9 cellular contexts compared by ENCODE assay signal in genomic region chr1:16623773-16624719, GRCh38. TPM values are rescaled to one million over a fixed set of nuclear protein-coding genes. Genes with fewer than 3 reads are reported as not detected.
A peak's percentile ranks its signal among the peaks of the same experiment; 100 is the strongest.
DNase-seq lines count a peak whose midpoint lies in the region; ATAC-seq, FAIRE-seq and TF ChIP-seq lines count a peak whose summit lies in the region.
"Not testable (repeated sequence)": the region's sequence is repeated elsewhere in the genome, so short reads cannot be mapped to it uniquely, and the experiment has no call there.
"Had no signal": no experiment of that assay in that cellular context is flagged by ENCODE, and none has a peak within 500 bp of the region (broad histone marks: within the 10 kb centered on the region; RNA-seq: fewer than 3 reads in every experiment).

No MANE protein-coding gene starts in this region.

- not testable (repeated sequence) for BruUV-seq in K562 (replicated peaks; lab: Mats Ljungman, UMichigan)

- TF ChIP-seq RAD21 in K562 (CRISPR knock-in tag; conservative IDR thresholded peaks at IDR 0.05 in 1 of 2, IDR thresholded peaks at IDR 0.05 in 1 of 2) = not testable (repeated sequence)

- not testable (repeated sequence) for TF ChIP-seq EP300 in K562 (IDR thresholded peaks at IDR 0.05; ENCODE audit: low read length)

- not testable (repeated sequence) for H3K27ac Mint-ChIP-seq in glutamatergic neuron (ENCODE audit: unreplicated experiment)

- DNase-seq in BE2C (peak; percentile 87), NCI-H2107 treated with DMSO at 0.1 percent for 48 hours (lab: John Stamatoyannopoulos, UW; ENCODE audit: unreplicated experiment) (peak; percentile 100), RWPE2 (ENCODE audit: low spot score) (peak; percentile 99), K562 (ENCODE audit: extremely low read depth in 1 of 4, low spot score in 3 of 4) (peak in 3 of 4 experiments; percentile 38 to 57 (median 57)), glutamatergic neuron (peak; percentile 33), mesenteric fat pad (ENCODE audit: low spot score) (peak; percentile 95), small intestine (peak; percentile 100)

- not testable (repeated sequence) for H3K4me3 ChIP-seq in BE2C (ENCODE audit: low read depth, low read length); HEK293 (ENCODE audit: low read depth, low read length); RWPE2 (ENCODE audit: severe bottlenecking); K562; small intestine (ENCODE audit: low read depth in 1 of 2, low read length in 2 of 2)

- H3K9me1 ChIP-seq in K562 (ENCODE audit: control insufficient read depth, insufficient read depth, low read length) = not testable (repeated sequence)

- not testable (repeated sequence) for H3K4me3 Mint-ChIP-seq in glutamatergic neuron (ENCODE audit: unreplicated experiment)

- intact Hi-C loops in K562 (cut with micrococcal nuclease) = loop anchor here (5.0 kb wide), 2 partner anchors 408 to 613 kb away; no protein-coding TSS in a partner anchor

- H3K27me3 Mint-ChIP-seq in glutamatergic neuron (ENCODE audit: unreplicated experiment) = not testable (repeated sequence)

- TF ChIP-seq CTCF in BE2C (IDR thresholded peaks at IDR 0.05; ENCODE audit: low read depth, low read length); HEK293 (tag by site-specific recombination; IDR thresholded peaks at IDR 0.05); RWPE2 (IDR thresholded peaks at IDR 0.05; ENCODE audit: poor library complexity, severe bottlenecking); glutamatergic neuron (IDR thresholded peaks at IDR 0.05; ENCODE audit: partially characterized antibody, unreplicated experiment): not testable (repeated sequence)
- TF ChIP-seq CTCF in K562 (IDR thresholded peaks at IDR 0.05 in 2 of 3, conservative IDR thresholded peaks at IDR 0.05 in 1 of 3; ENCODE audit: insufficient read depth in 2 of 3, low read depth in 1 of 3, low read length in 3 of 3) = 0 out of 6 replicates have a peak, but pooled peaks of 1 of the 3 experiments have one; percentile 14

- not testable (repeated sequence) for H3K27ac ChIP-seq in HEK293 (ENCODE audit: extremely low read depth, low read depth, low read length); K562 (ENCODE audit: extremely low read depth, low read depth, low read length)
- H3K27ac ChIP-seq in RWPE2 (ENCODE audit: poor library complexity, severe bottlenecking) (peak overlapping the region; percentile 66), small intestine (ENCODE audit: low read depth in 1 of 2, low read length in 1 of 2) (peak overlapping the region; percentile 67 to 77)

- in situ Hi-C loops in K562 (cut with MboI) = loop anchor here (25.0 kb wide), 2 partner anchors 112 to 288 kb away; partner anchors contain the start of genes CROCC and RNU1-1

- peak; percentile 85 for ATAC-seq in RWPE2 (ENCODE audit: low read depth)
- ATAC-seq in K562 = not testable (repeated sequence)

- not testable (repeated sequence) for TF ChIP-seq POLR2A in K562 (conservative IDR thresholded peaks at IDR 0.05)

- H4K20me1 ChIP-seq in K562 (replicated peaks; ENCODE audit: control insufficient read depth, insufficient read depth, low read length) = peaks cover 22% of the 10 kb centered on the region

- WGBS in K562 (ENCODE audit: insufficient coverage, low coverage, missing lambda C conversion rate) = 91% methylated on average over 27 of the region's 27 CpGs
- WGBS in small intestine, 3 donors = 15 to 64% (median 51%) methylated on average over 27 of the region's 27 CpGs

- H3K79me2 ChIP-seq in K562 (ENCODE audit: control insufficient read depth, insufficient read depth, low read length) = not testable (repeated sequence)

- H3K36me3 Mint-ChIP-seq in glutamatergic neuron (ENCODE audit: unreplicated experiment) = not testable (repeated sequence)

- CTCF ChIA-PET in HEK293 (lab: Yijun Ruan, JAX) (interaction anchor here (0.6 to 2.2 kb wide), 23 partner anchors 8 to 614 kb away, joined by 3 to 22 read pairs (median 5); partner anchors contain the start of gene NBPF1), K562 (lab: Yijun Ruan, JAX; ENCODE audit: low intra/inter-chr PET ratio) (interaction anchor here (0.5 to 1.9 kb wide), 6 partner anchors 11 to 546 kb away, joined by 3 to 20 read pairs (median 6); partner anchors contain the start of gene NBPF1)

- not testable (repeated sequence) for FAIRE-seq in K562 (lab: Jason Lieb, UNC); small intestine (lab: Jason Lieb, UNC)

- not testable (repeated sequence) for H3K4me1 Mint-ChIP-seq in glutamatergic neuron (ENCODE audit: low read depth, unreplicated experiment)

- not testable (repeated sequence) for H3K9me3 ChIP-seq in BE2C; HEK293 (ENCODE audit: control insufficient read depth, insufficient read depth, low read depth, low read length); RWPE2 (ENCODE audit: severe bottlenecking); K562 (replicated peaks; ENCODE audit: control insufficient read depth, insufficient read depth, low read depth, low read length); small intestine (ENCODE audit: control insufficient read depth, low read depth)

- not testable (repeated sequence) for H3K4me1 ChIP-seq in BE2C; HEK293 (ENCODE audit: control insufficient read depth, insufficient read depth, low read length); small intestine (ENCODE audit: control insufficient read depth in 2 of 2, insufficient read depth in 1 of 2, low read depth in 1 of 2, low read length in 1 of 2)
- H3K4me1 ChIP-seq in RWPE2 (ENCODE audit: insufficient read depth, poor library complexity, severe bottlenecking) (peaks cover 13% of the 10 kb centered on the region), K562 (replicated peaks in 1 of 2; ENCODE audit: control insufficient read depth in 2 of 2, insufficient read depth in 2 of 2, low read length in 2 of 2) (peaks cover 4 to 41% of the 10 kb centered on the region in 2 experiments; a peak in 3 of 5 replicates)

- H3K4me2 ChIP-seq in K562 (ENCODE audit: insufficient read depth, low read length) = not testable (repeated sequence)

- POLR2A ChIA-PET in HEK293 (lab: Yijun Ruan, JAX) = interaction anchor here (0.6 to 0.8 kb wide), 3 partner anchors 9 to 83 kb away, joined by 3 to 5 read pairs (median 4); no protein-coding TSS in a partner anchor
- POLR2A ChIA-PET in K562 (lab: Yijun Ruan, JAX) = interaction anchor here (0.5 to 3.8 kb wide), 11 partner anchors 8 to 328 kb away, joined by 3 to 22 read pairs (median 4); no protein-coding TSS in a partner anchor

- peak overlapping the region in 1 of 2 experiments; percentile 75; a peak in 2 of 4 replicates for H3K9ac ChIP-seq in K562 (ENCODE audit: insufficient read depth in 1 of 2, low read depth in 2 of 2, low read length in 2 of 2)

- not testable (repeated sequence) for H2AFZ ChIP-seq in K562 (ENCODE audit: low read depth, low read length)

- H3K36me3 ChIP-seq in BE2C = not testable (repeated sequence)
- H3K36me3 ChIP-seq in HEK293 (ENCODE audit: control insufficient read depth in 2 of 2, insufficient read depth in 1 of 2, low read length in 2 of 2) (peaks cover 0 to 84% of the 10 kb centered on the region in 2 experiments; a peak in 2 of 3 replicates), RWPE2 (ENCODE audit: low read depth) (peaks cover 14% of the 10 kb centered on the region; the same call in 1 of the 2 replicates), K562 (ENCODE audit: control insufficient read depth, insufficient read depth, low read length) (peaks cover 77% of the 10 kb centered on the region), small intestine (ENCODE audit: control insufficient read depth in 2 of 2, insufficient read depth in 2 of 2, low read length in 2 of 2) (peaks cover 18% of the 10 kb centered on the region in 2 donors)

- not testable (repeated sequence) for H3K27me3 ChIP-seq in BE2C; RWPE2 (ENCODE audit: insufficient read depth, poor library complexity, severe bottlenecking); K562 (ENCODE audit: control insufficient read depth in 2 of 2, insufficient read depth in 2 of 2, low read length in 2 of 2); small intestine (ENCODE audit: control insufficient read depth in 2 of 2, insufficient read depth in 2 of 2, low read length in 2 of 2)

- not testable (repeated sequence) for H3K9me3 Mint-ChIP-seq in glutamatergic neuron (ENCODE audit: unreplicated experiment)

RNA-seq across cellular contexts. Expression of gene NBPF1, which starts 10.7 kb away (rescaled TPM):
- 9.2 TPM for polyA plus RNA-seq in BE2C (2012; ENCODE audit: insufficient read depth, insufficient read length, low read depth)
- 56.6 and 102 TPM in 2 replicates for total RNA-seq in K562 (2011; cell fraction: chromatin; rRNA removed; ENCODE audit: low replicate concordance)
- 36.9 and 44.1 TPM in 2 replicates for total RNA-seq in K562 (2011; cell fraction: nucleolus; rRNA removed)
- total RNA-seq in K562 (2011; cell fraction: nucleoplasm; rRNA removed) = 89.4 and 146 TPM in 2 replicates
- total RNA-seq in K562 (2014; rRNA removed) = 15.1 and 19.0 TPM in 2 replicates
- total RNA-seq in K562 (2014; rRNA removed; fragmentation: Illumina TruSeq; extraction: Trizol) = 20.3 and 21.2 TPM in 2 replicates
- total RNA-seq in K562 (2015; rRNA removed; fragmentation: Illumina TruSeq; extraction: Trizol) = 39.1 and 42.6 TPM in 2 replicates
- 31.4 and 33.6 TPM in 2 replicates for total RNA-seq in K562 (2021)
- 36.5 and 41.3 TPM in 2 replicates for polyA plus RNA-seq in K562 (2011; rRNA removed)
- 15.1 and 32.8 TPM in 2 replicates for polyA plus RNA-seq in K562 (2011; cell fraction: cytosol; rRNA removed)
- 56.8 and 69.1 TPM in 2 replicates for polyA plus RNA-seq in K562 (2011; cell fraction: nucleus; rRNA removed)
- polyA plus RNA-seq in K562 (2012) = 32.4 and 33.6 TPM in 2 replicates
- 27.6 and 35.0 TPM in 2 replicates for polyA plus RNA-seq in K562 (2014; fragmentation: Illumina TruSeq; extraction: Trizol)
- polyA plus RNA-seq in K562 (2014; fragmentation: Nextera tagmentation; extraction: Ambion mirVana) = 1 to 10 TPM; 5.2 to 7.9 TPM
- 24.1 and 30.7 TPM in 2 replicates for polyA plus RNA-seq in K562 (2014; rRNA removed)
- 28.5 and 39.5 TPM in 2 replicates for polyA minus RNA-seq in K562 (2011; rRNA and poly(A)+ RNA removed)
- 10.4 and 15.7 TPM in 2 replicates for polyA minus RNA-seq in K562 (2011; cell fraction: cytosol; rRNA and poly(A)+ RNA removed)
- 39.3 and 69.2 TPM in 2 replicates for polyA minus RNA-seq in K562 (2011; cell fraction: nucleus; rRNA and poly(A)+ RNA removed)
- total RNA-seq in glutamatergic neuron (ENCODE audit: unreplicated experiment) = 41.8 TPM
- 25.8 TPM for total RNA-seq in mesenteric fat pad
- polyA plus RNA-seq in small intestine = 10 to 100 TPM; 11.7 to 26.8 (median 12.4) TPM

RNA-seq across cellular contexts. Expression of gene RNU1-3, which starts 42.7 kb away (rescaled TPM):
- polyA plus RNA-seq in BE2C (2012; ENCODE audit: insufficient read depth, insufficient read length, low read depth) = 5.0 TPM
- under 0.01 TPM in 2 replicates for total RNA-seq in K562 (2011; cell fraction: chromatin; rRNA removed; ENCODE audit: low replicate concordance)
- total RNA-seq in K562 (2011; cell fraction: nucleolus; rRNA removed) = under 0.01 and 21,200 TPM in 2 replicates
- under 0.01 and 24,158 TPM in 2 replicates for total RNA-seq in K562 (2011; cell fraction: nucleoplasm; rRNA removed)
- under 0.01 TPM in 2 replicates for total RNA-seq in K562 (2014; rRNA removed)
- 28,565 and 32,823 TPM in 2 replicates for total RNA-seq in K562 (2014; rRNA removed; fragmentation: Illumina TruSeq; extraction: Trizol)
- 20,456 and 27,045 TPM in 2 replicates for total RNA-seq in K562 (2015; rRNA removed; fragmentation: Illumina TruSeq; extraction: Trizol)
- 2,231 and 2,538 TPM in 2 replicates for total RNA-seq in K562 (2021)
- 83.9 TPM in 1 of 2 replicates, not detected in the other for polyA plus RNA-seq in K562 (2011; rRNA removed)
- under 0.01 TPM in 1 of 2 replicates, not detected in the other for polyA plus RNA-seq in K562 (2011; cell fraction: cytosol; rRNA removed)
- under 0.01 and 1,424 TPM in 2 replicates for polyA plus RNA-seq in K562 (2011; cell fraction: nucleus; rRNA removed)
- polyA plus RNA-seq in K562 (2012) = 25.1 TPM in 1 of 2 replicates, not detected in the other
- not detected in 2 replicates for polyA plus RNA-seq in K562 (2014; fragmentation: Illumina TruSeq; extraction: Trizol)
- polyA plus RNA-seq in K562 (2014; fragmentation: Nextera tagmentation; extraction: Ambion mirVana) = 1 to 10 TPM in 1 of 2 experiments, not detected in 1; 3.0 TPM
- polyA plus RNA-seq in K562 (2014; rRNA removed) = not detected in 2 replicates
- polyA minus RNA-seq in K562 (2011; rRNA and poly(A)+ RNA removed) = 10,756 and 20,531 TPM in 2 replicates
- 58,964 and 66,171 TPM in 2 replicates for polyA minus RNA-seq in K562 (2011; cell fraction: cytosol; rRNA and poly(A)+ RNA removed)
- 66,769 and 85,880 TPM in 2 replicates for polyA minus RNA-seq in K562 (2011; cell fraction: nucleus; rRNA and poly(A)+ RNA removed)
- 3,598 TPM for total RNA-seq in glutamatergic neuron (ENCODE audit: unreplicated experiment)
- 6,165 TPM for total RNA-seq in mesenteric fat pad
- not detected for polyA plus RNA-seq in small intestine
- polyA plus RNA-seq: neural cell had no signal

Comparison
In these comparisons a context has a peak if more than half of its experiments do, and no peak if none do; other contexts are left out.
1. DNase-seq: peak in every context shown above with its lines; median percentile 100 in NCI-H2107 treated with DMSO at 0.1 percent for 48 hours; 100 in small intestine; 99 in RWPE2; 95 in mesenteric fat pad; 87 in BE2C; 57 in K562; 33 in glutamatergic neuron.